ENCODE assay signal across 17 cellular contexts in genomic region chr2:217729426-217730058, GRCh38.
DNase-seq lines count a peak whose midpoint lies in the region; ATAC-seq and TF ChIP-seq lines count a peak whose summit lies in the region.
"Had no signal": no experiment of that assay in that cellular context is flagged by ENCODE, and none has a peak within 500 bp of the region (broad histone marks: within the 10 kb centered on the region; RNA-seq: fewer than 3 reads in every experiment).

No MANE protein-coding gene starts in this region.

- no peak overlapping the region for H3K4me2 ChIP-seq in H9 (ENCODE audit: insufficient read depth, insufficient read length, low read length)

- H3K9me3 ChIP-seq in A673 (ENCODE audit: low read depth, low read length, poor library complexity, severe bottlenecking), result no peaks in the 10 kb centered on the region
- H3K9me3 ChIP-seq in H9 (ENCODE audit: control insufficient read depth, low read depth, low read length), result no peaks in the 10 kb centered on the region
- H3K9me3 ChIP-seq: adrenal gland, colonic mucosa, thyroid gland had no signal

- ATAC-seq in HG03520 (IDR thresholded peaks at IDR 0.05; ENCODE audit: unreplicated experiment), result no peak
- ATAC-seq: GM12878 had no signal

- CTCF ChIA-PET in A673 (lab: Charles Lee), result interaction anchor here (0.6 kb wide), 1 partner anchor 264 kb away, joined by 6 read pairs; no protein-coding TSS in a partner anchor

- no peaks in the 10 kb centered on the region for H3K79me1 ChIP-seq in H9 (ENCODE audit: insufficient read depth, low read depth, low read length, poor library complexity, severe bottlenecking)

- no peak overlapping the region for H3K4ac ChIP-seq in H9 (ENCODE audit: low read depth, low read length)

- H3K56ac ChIP-seq in H9 (ENCODE audit: insufficient read length, low read depth, low read length), result no peak overlapping the region

- H3K4me1 ChIP-seq in A673 (ENCODE audit: insufficient read depth, low read length, poor library complexity, severe bottlenecking) (peaks cover 17% of the 10 kb centered on the region), H9 (ENCODE audit: insufficient read depth, low read length) (no peaks in the 10 kb centered on the region)
- H3K4me1 ChIP-seq: colonic mucosa had no signal

- no peaks in the 10 kb centered on the region for H4K20me1 ChIP-seq in H9 (ENCODE audit: control insufficient read depth, insufficient read depth, insufficient read length)

- no peak overlapping the region for H3K18ac ChIP-seq in H9 (ENCODE audit: insufficient read length, low read depth, low read length)

- no peak overlapping the region for H4K8ac ChIP-seq in H9 (replicated peaks; ENCODE audit: insufficient read length, low read depth, low read length)

- no peak overlapping the region for H3K27ac ChIP-seq in A673 (ENCODE audit: low read depth, low read length, poor library complexity, severe bottlenecking)
- H3K27ac ChIP-seq in H9 (ENCODE audit: insufficient read length, low read depth, low read length), result no peak overlapping the region
- H3K27ac ChIP-seq: colonic mucosa, thyroid gland had no signal

- no peak overlapping the region for H2BK12ac ChIP-seq in H9 (ENCODE audit: insufficient read length, low read depth, low read length)

- POLR2A ChIA-PET in A673 (lab: Charles Lee; ENCODE audit: low non-redundant PET), result no interaction called here

- H2BK20ac ChIP-seq in H9 (ENCODE audit: low read depth, low read length, poor library complexity, severe bottlenecking), result no peak overlapping the region

- H3K9ac ChIP-seq in H9 (ENCODE audit: extremely low read depth, insufficient read length, low read length), result no peak overlapping the region

- H3K36me3 Mint-ChIP-seq in HFFc6 (ENCODE audit: low read depth), result peaks cover 5% of the 10 kb centered on the region; the same call in 1 of the 2 replicates
- no peaks in the 10 kb centered on the region for H3K36me3 Mint-ChIP-seq in H9 (ENCODE audit: insufficient read depth in 1 of 3, low read depth in 3 of 3)

- WGBS in H9 (ENCODE audit: extremely low coverage, insufficient read length, low lambda C conversion rate), result no CpG with 5 or more reads among the region's 5 CpGs

- H3K27me3 Mint-ChIP-seq in HFFc6 (ENCODE audit: insufficient read depth), result peaks cover 3% of the 10 kb centered on the region; the same call in 1 of the 2 replicates
- H3K27me3 Mint-ChIP-seq in H9 (ENCODE audit: low read depth), result peaks cover 4% of the 10 kb centered on the region

- no peak overlapping the region for H2BK120ac ChIP-seq in H9 (ENCODE audit: low read depth, low read length, poor library complexity, severe bottlenecking)

- H3K27ac Mint-ChIP-seq in HFFc6 (peak overlapping the region; percentile 64), H9 (no peak overlapping the region)

- no peak overlapping the region for H4K5ac ChIP-seq in H9 (ENCODE audit: insufficient read length, low read depth, low read length)

- no peak overlapping the region for H2AFZ ChIP-seq in H9 (ENCODE audit: low read length)

- no peak overlapping the region for H2BK5ac ChIP-seq in H9 (ENCODE audit: insufficient read length, low read length)

- DNase-seq in A673 (ENCODE audit: low spot score) (peak; percentile 90), HFFc6 (peak; percentile 6), cerebellum (ENCODE audit: low spot score) (peak; percentile 49), mesenteric fat pad (ENCODE audit: low spot score) (peak; percentile 88), NCI-H1930 (lab: John Stamatoyannopoulos, UW) (no peak), H9 (no peak), T-helper 1 cell (no peak)
- DNase-seq: activated CD4-positive, alpha-beta T cell treated with anti-CD3 and anti-CD28 coated beads, Interleukin-2, amount 50 U/mL, for 4 hours; adrenal gland; colonic mucosa; DND-41; mesenchymal stem cell; NCI-H526 treated with DMSO at 0.1 percent for 48 hours; occipital lobe; thyroid gland had no signal

- no peaks in the 10 kb centered on the region for H3K23me2 ChIP-seq in H9 (ENCODE audit: insufficient read length, low read depth, low read length, poor library complexity, severe bottlenecking)

- no TSS peak for BruUV-seq in A673 (replicated peaks; lab: Mats Ljungman, UMichigan)

- H3T11ph ChIP-seq in H9 (ENCODE audit: low read length), result no peak overlapping the region

- no peak overlapping the region for H4K91ac ChIP-seq in H9 (ENCODE audit: insufficient read length, low read depth, low read length)

- no peaks in the 10 kb centered on the region for H3K27me3 ChIP-seq in A673 (replicated peaks; ENCODE audit: insufficient read depth, low read depth, low read length, poor library complexity)
- no peaks in the 10 kb centered on the region for H3K27me3 ChIP-seq in H9 (ENCODE audit: insufficient read depth, low read length)
- H3K27me3 ChIP-seq: adrenal gland, colonic mucosa, thyroid gland had no signal

- no peaks in the 10 kb centered on the region for H3K36me3 ChIP-seq in A673 (ENCODE audit: insufficient read depth, low read length, poor library complexity, severe bottlenecking)
- H3K36me3 ChIP-seq: colonic mucosa, thyroid gland had no signal

- no peak overlapping the region; the same call in 1 of the 2 replicates for H3K4me3 Mint-ChIP-seq in HFFc6
- H3K4me3 Mint-ChIP-seq in H9, result no peak overlapping the region

- no peak overlapping the region for H3K14ac ChIP-seq in H9 (ENCODE audit: insufficient read depth, low read length)

- no peak overlapping the region for H2AK5ac ChIP-seq in H9 (ENCODE audit: insufficient read length, low read length)

- H3K4me3 ChIP-seq in A673 (ENCODE audit: low read depth, low read length, poor library complexity, severe bottlenecking), result no peak overlapping the region
- H3K4me3 ChIP-seq: adrenal gland, colonic mucosa, GM12878, thyroid gland had no signal

- TF ChIP-seq CTCF in A673 (conservative IDR thresholded peaks at IDR 0.05; ENCODE audit: low read depth, low read length) (no peak), HFFc6 (IDR thresholded peaks at IDR 0.05) (no peak), H9 (conservative IDR thresholded peaks at IDR 0.05) (no peak)

- no peak overlapping the region for H3K23ac ChIP-seq in H9 (ENCODE audit: insufficient read length, low read depth, low read length)

- H3K9me3 Mint-ChIP-seq in HFFc6, result no peaks in the 10 kb centered on the region
- H3K9me3 Mint-ChIP-seq in H9, result no peaks in the 10 kb centered on the region

- no peaks in the 10 kb centered on the region for H3K79me2 ChIP-seq in H9 (ENCODE audit: insufficient read depth, low read length)

- no peak overlapping the region for H2BK15ac ChIP-seq in H9 (ENCODE audit: low read depth, low read length)

- intact Hi-C loops in A673 (cut with micrococcal nuclease; ENCODE audit: unreplicated experiment), result no loop called here

- H3K4me1 Mint-ChIP-seq in HFFc6 (ENCODE audit: low read depth), result peaks cover 49% of the 10 kb centered on the region
- peaks cover 0 to 4% of the 10 kb centered on the region in 2 experiments; a peak in 1 of 4 replicates for H3K4me1 Mint-ChIP-seq in H9

Comparison
In these comparisons a context has a peak if more than half of its experiments do, and no peak if none do; other contexts are left out.
1. DNase-seq: peak in A673 (single experiment), HFFc6 (single experiment), cerebellum (single experiment) and mesenteric fat pad (single experiment); none in NCI-H1930 (0 of 2), H9 (single experiment) and T-helper 1 cell (0 of 5).